In genomic region chr12:26279908-26280307, GRCh38 we compare ENCODE assay signal across 24 cellular contexts.
"Had no signal": no experiment of that assay in that cellular context is flagged by ENCODE, and none has a peak within 500 bp of the region (broad histone marks: within the 10 kb centered on the region; RNA-seq: fewer than 3 reads in every experiment).

No MANE protein-coding gene starts in this region.

- H3K9me3 ChIP-seq: left ventricle myocardium inferior, right atrium auricular region, right lobe of liver, tibial nerve, uterus had no signal

- H3K27ac Mint-ChIP-seq: immature natural killer cell; naive thymus-derived CD8-positive, alpha-beta T cell; nephron; progenitor cell of endocrine pancreas; type B pancreatic cell had no signal

- H3K36me3 ChIP-seq: left ventricle myocardium inferior, right atrium auricular region, right lobe of liver, tibial nerve, uterus had no signal

- FAIRE-seq: islet of Langerhans, kidney had no signal

- H3K9me3 Mint-ChIP-seq: immature natural killer cell; naive thymus-derived CD8-positive, alpha-beta T cell; nephron; neural crest cell; stimulated activated naive CD8-positive, alpha-beta T cell treated with anti-CD3 and anti-CD28 coated beads, Interleukin-15, amount 100 ng/mL, for 72 hours had no signal

- H3K4me3 Mint-ChIP-seq: immature natural killer cell; naive thymus-derived CD8-positive, alpha-beta T cell; nephron; neural crest cell; stimulated activated naive CD8-positive, alpha-beta T cell treated with anti-CD3 and anti-CD28 coated beads, Interleukin-15, amount 100 ng/mL, for 72 hours; type B pancreatic cell had no signal

- H3K27me3 ChIP-seq: right atrium auricular region, right lobe of liver, tibial nerve, uterus had no signal

- H3K4me3 ChIP-seq: left ventricle myocardium inferior, lung, right atrium auricular region, right lobe of liver, tibial nerve, uterus had no signal

- DNase-seq: hypothalamus; immature natural killer cell; kidney; left ventricle myocardium inferior; midbrain; naive thymus-derived CD8-positive, alpha-beta T cell; nucleus accumbens; right lobe of liver; stimulated activated CD4-positive, alpha-beta T cell treated with anti-CD3 and anti-CD28 coated beads, Interleukin-12 subunit alpha, Interleukin-12 subunit beta, amount 100 ng/mL, for 4 hours; stimulated activated CD4-positive, alpha-beta T cell treated with anti-CD3 and anti-CD28 coated beads, Interleukin-15, amount 100 ng/mL, for 24 hours; stimulated activated CD4-positive, alpha-beta T cell treated with anti-CD3 and anti-CD28 coated beads, Interleukin-2, amount 100 ng/mL, for 24 hours; stimulated activated CD4-positive, alpha-beta T cell treated with anti-CD3 and anti-CD28 coated beads, Interleukin-4, amount 100 ng/mL, for 1 hour; stimulated activated naive CD4-positive, alpha-beta T cell treated with Interleukin-2 at 50 U/mL for 16 hours; stimulated activated naive CD8-positive, alpha-beta T cell treated with anti-CD3 and anti-CD28 coated beads, Interleukin-15, amount 100 ng/mL, for 72 hours; substantia nigra; uterus had no signal

- H3K27ac ChIP-seq: left ventricle myocardium inferior, right atrium auricular region, right lobe of liver, tibial nerve, uterus had no signal

- H3K4me1 ChIP-seq: uterus had no signal

- H3K27me3 Mint-ChIP-seq: naive thymus-derived CD8-positive, alpha-beta T cell had no signal

- ATAC-seq: naive thymus-derived CD8-positive, alpha-beta T cell; right lobe of liver; stimulated activated naive CD8-positive, alpha-beta T cell treated with anti-CD3 and anti-CD28 coated beads, Interleukin-15, amount 100 ng/mL, for 72 hours had no signal

- H3K36me3 Mint-ChIP-seq: immature natural killer cell; naive thymus-derived CD8-positive, alpha-beta T cell; type B pancreatic cell had no signal
